ENCODE assay signal across 9 cellular contexts in the genomic region with DNA sequence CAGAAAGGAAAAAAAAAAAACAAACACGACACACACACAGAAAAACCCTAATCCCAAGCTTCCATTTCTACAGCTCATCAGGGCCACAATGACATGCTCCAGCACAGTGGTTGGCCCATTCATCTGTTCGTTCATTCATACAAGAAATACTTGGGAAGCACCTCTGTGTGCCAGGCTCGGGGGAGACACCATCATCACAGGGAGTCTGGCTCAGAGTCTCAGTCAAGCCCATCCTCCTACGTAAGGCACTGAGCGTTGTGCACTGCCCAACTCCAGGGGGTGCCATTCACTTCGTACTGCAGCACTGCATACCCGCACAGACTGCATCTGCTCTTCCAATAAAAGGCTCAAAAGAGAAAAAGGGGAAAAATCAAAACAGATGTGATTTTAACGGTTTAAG. TPM values are rescaled to one million over a fixed set of nuclear protein-coding genes. Genes with fewer than 3 reads are reported as not detected.
DNase-seq lines count a peak whose midpoint lies in the region; TF ChIP-seq lines count a peak whose summit lies in the region.
"Had no signal": no experiment of that assay in that cellular context is flagged by ENCODE, and none has a peak within 500 bp of the region (broad histone marks: within the 10 kb centered on the region; RNA-seq: fewer than 3 reads in every experiment).

No MANE protein-coding gene starts in this region.

- TF ChIP-seq CTCF in esophagus muscularis mucosa (IDR thresholded peaks at IDR 0.05) (peak; percentile 27 to 47 (median 42)), neural progenitor cell (IDR thresholded peaks at IDR 0.05) (peak; percentile 55)

- TF ChIP-seq POLR2A in esophagus muscularis mucosa (IDR thresholded peaks at IDR 0.05; ENCODE audit: low read depth) = no peak

- H3K4me1 Mint-ChIP-seq in neural progenitor cell = peaks cover 45% of the 10 kb centered on the region

- WGBS in esophagus muscularis mucosa = 43% methylated on average over 8 of the region's 8 CpGs

- intact Hi-C loops in esophagus muscularis mucosa (cut with DNase I) = no loop called here

- H3K27me3 ChIP-seq in esophagus muscularis mucosa (no peaks in the 10 kb centered on the region), neural progenitor cell (peaks cover 88% of the 10 kb centered on the region)

- peak overlapping the region; percentile 44 for H3K4me3 Mint-ChIP-seq in neural progenitor cell
- H3K4me3 Mint-ChIP-seq: dendritic cell treated with granulocyte-macrophage colony-stimulating factor and Interleukin-4, amounts not matched to agents 40 ng/mL and 50 ng/mL, for 4 days had no signal

- H3F3A ChIP-seq in neural progenitor cell (ENCODE audit: low read depth) = peaks cover 5% of the 10 kb centered on the region

- H3K4me1 ChIP-seq in esophagus muscularis mucosa = peaks cover 62 to 89% (median 80%) of the 10 kb centered on the region in 4 donors
- H3K4me1 ChIP-seq in neural progenitor cell = peaks cover 5% of the 10 kb centered on the region

- no peaks in the 10 kb centered on the region for H3K9me3 ChIP-seq in esophagus muscularis mucosa
- no peaks in the 10 kb centered on the region for H3K9me3 ChIP-seq in neural progenitor cell (ENCODE audit: low read depth)

- H3K27ac ChIP-seq in esophagus muscularis mucosa (replicated peaks in 1 of 4) = peak overlapping the region; percentile 23 to 57 (median 37)
- no peak overlapping the region for H3K27ac ChIP-seq in neural progenitor cell

- H3K9me3 Mint-ChIP-seq in neural progenitor cell = no peaks in the 10 kb centered on the region
- H3K9me3 Mint-ChIP-seq: dendritic cell treated with granulocyte-macrophage colony-stimulating factor and Interleukin-4, amounts not matched to agents 40 ng/mL and 50 ng/mL, for 4 days had no signal

- peaks cover 50% of the 10 kb centered on the region for H3K79me2 ChIP-seq in neural progenitor cell (ENCODE audit: low read depth)

- no peak overlapping the region for H3K4me2 ChIP-seq in neural progenitor cell

- DNase-seq in stimulated activated CD4-positive, alpha-beta T cell treated with anti-CD3 and anti-CD28 coated beads, Interleukin-15, amount 100 ng/mL, for 24 hours = peak; percentile 42
- no peak for DNase-seq in stimulated activated CD4-positive, alpha-beta T cell treated with anti-CD3 and anti-CD28 coated beads, Interleukin-4, amount 100 ng/mL, for 24 hours
- DNase-seq in RKO (ENCODE audit: low spot score) (peak; percentile 40), esophagus muscularis mucosa (ENCODE audit: extremely low spot score) (no peak), neural progenitor cell (ENCODE audit: low spot score) (peak; percentile 73), AG08395 (ENCODE audit: low spot score) (no peak), SIG-M5 treated with dmso at 0.1 percent for 504 hours (lab: John Stamatoyannopoulos, UW; ENCODE audit: unreplicated experiment) (no peak)
- no peak for DNase-seq in activated CD4-positive, CD25-positive, alpha-beta regulatory T cell (lab: John Stamatoyannopoulos, UW)

- TF ChIP-seq EP300 in esophagus muscularis mucosa (IDR thresholded peaks at IDR 0.05) = no peak

- H4K20me1 ChIP-seq in neural progenitor cell (ENCODE audit: low read depth) = peaks cover 96% of the 10 kb centered on the region

- H3K36me3 Mint-ChIP-seq in neural progenitor cell = peaks cover 1% of the 10 kb centered on the region

- H3K9ac ChIP-seq in neural progenitor cell = no peak overlapping the region

- H3K27me3 Mint-ChIP-seq in neural progenitor cell (ENCODE audit: insufficient read depth, low read depth) = peaks cover 2% of the 10 kb centered on the region

- H3K36me3 ChIP-seq in esophagus muscularis mucosa (no peaks in the 10 kb centered on the region), neural progenitor cell (no peaks in the 10 kb centered on the region)

- H3K4me3 ChIP-seq in esophagus muscularis mucosa (no peak overlapping the region), neural progenitor cell (no peak overlapping the region)

- H2AFZ ChIP-seq in neural progenitor cell (replicated peaks) = no peak overlapping the region

- peak overlapping the region; percentile 61 for H3K27ac Mint-ChIP-seq in neural progenitor cell
- H3K27ac Mint-ChIP-seq: dendritic cell treated with granulocyte-macrophage colony-stimulating factor and Interleukin-4, amounts not matched to agents 40 ng/mL and 50 ng/mL, for 4 days had no signal

RNA-seq across cellular contexts. Expression of a gene that starts 15.3 kb away (rescaled TPM):
- total RNA-seq in esophagus muscularis mucosa (10 to 100 TPM; 21.2 to 52.4 (median 38.1) TPM), neural progenitor cell (ENCODE audit: low replicate concordance) (19.4 and 23.9 TPM in 2 replicates)

RNA-seq across cellular contexts. Expression of a gene that starts 45.4 kb away (rescaled TPM):
- total RNA-seq in esophagus muscularis mucosa (10 to 100 TPM; 13.3 to 38.3 (median 23.7) TPM), neural progenitor cell (ENCODE audit: low replicate concordance) (19.3 and 25.6 TPM in 2 replicates)

Comparison
In these comparisons a context has a peak if more than half of its experiments do, and no peak if none do; other contexts are left out.
1. DNase-seq: peak in stimulated activated CD4-positive, alpha-beta T cell treated with anti-CD3 and anti-CD28 coated beads, Interleukin-15, amount 100 ng/mL, for 24 hours (single experiment), RKO (single experiment) and neural progenitor cell (single experiment); none in stimulated activated CD4-positive, alpha-beta T cell treated with anti-CD3 and anti-CD28 coated beads, Interleukin-4, amount 100 ng/mL, for 24 hours (single experiment), esophagus muscularis mucosa (single experiment), AG08395 (single experiment), activated CD4-positive, CD25-positive, alpha-beta regulatory T cell (0 of 4) and SIG-M5 treated with dmso at 0.1 percent for 504 hours (single experiment).